In genomic region chr3:52440249-52440551, GRCh38 we compare ENCODE assay signal across 21 cellular contexts. TPM values are rescaled to one million over a fixed set of nuclear protein-coding genes. Genes with fewer than 3 reads are reported as not detected.
"Had no signal": no experiment of that assay in that cellular context is flagged by ENCODE, and none has a peak within 500 bp of the region (broad histone marks: within the 10 kb centered on the region; RNA-seq: fewer than 3 reads in every experiment).

No MANE protein-coding gene starts in this region.

- H3K4me3 Mint-ChIP-seq: activated CD4-positive, alpha-beta memory T cell treated with anti-CD3 and anti-CD28 coated beads for 36 hours; activated T-helper 1 cell treated with anti-CD3 and anti-CD28 coated beads, Interleukin-12 subunit alpha, Interleukin-12 subunit beta, Interleukin-2, Interleukin-4 antibody, amounts not matched to agents 30 ng/mL and 10 ng/mL and 1 ng/mL, durations not matched to agents 14 hours and 24 hours and 36 hours; effector memory CD8-positive, alpha-beta T cell; neural progenitor cell; stimulated activated naive CD8-positive, alpha-beta T cell treated with anti-CD3 and anti-CD28 coated beads, Interleukin-15, amount 100 ng/mL, for 72 hours; T-helper 1 cell treated with Interleukin-12 subunit alpha and Interleukin-12 subunit beta and Interleukin-4 antibody, amounts not matched to agents 30 μg/mL and 1 μg/mL, for 36 hours had no signal

- ATAC-seq: activated naive CD4-positive, alpha-beta T cell treated with anti-CD3 and anti-CD28 coated beads, Interleukin-2, amount 50 U/mL, for 72 hours; effector memory CD8-positive, alpha-beta T cell; gastrocnemius medialis; left cardiac atrium; stimulated activated naive CD8-positive, alpha-beta T cell treated with anti-CD3 and anti-CD28 coated beads, Interleukin-15, amount 100 ng/mL, for 72 hours had no signal

- H3K27me3 Mint-ChIP-seq: activated CD4-positive, alpha-beta memory T cell treated with anti-CD3 and anti-CD28 coated beads for 36 hours; stimulated activated naive CD8-positive, alpha-beta T cell treated with anti-CD3 and anti-CD28 coated beads, Interleukin-15, amount 100 ng/mL, for 72 hours had no signal

- H3K4me1 Mint-ChIP-seq: neural progenitor cell had no signal

- H3K9me3 Mint-ChIP-seq: activated CD4-positive, alpha-beta memory T cell treated with anti-CD3 and anti-CD28 coated beads for 36 hours; activated naive CD4-positive, alpha-beta T cell treated with anti-CD3 and anti-CD28 coated beads, Interleukin-2, amount 50 U/mL, for 72 hours; activated T-helper 1 cell treated with anti-CD3 and anti-CD28 coated beads, Interleukin-12 subunit alpha, Interleukin-12 subunit beta, Interleukin-2, Interleukin-4 antibody, amounts not matched to agents 30 ng/mL and 10 ng/mL and 1 ng/mL, durations not matched to agents 14 hours and 24 hours and 36 hours; effector memory CD8-positive, alpha-beta T cell; neural progenitor cell; stimulated activated naive CD8-positive, alpha-beta T cell treated with anti-CD3 and anti-CD28 coated beads, Interleukin-15, amount 100 ng/mL, for 72 hours; T-helper 1 cell treated with Interleukin-12 subunit alpha and Interleukin-12 subunit beta and Interleukin-4 antibody, amounts not matched to agents 30 μg/mL and 1 μg/mL, for 36 hours had no signal

- H3K27ac Mint-ChIP-seq: activated CD4-positive, alpha-beta memory T cell treated with anti-CD3 and anti-CD28 coated beads for 36 hours; activated T-helper 1 cell treated with anti-CD3 and anti-CD28 coated beads, Interleukin-12 subunit alpha, Interleukin-12 subunit beta, Interleukin-2, Interleukin-4 antibody, amounts not matched to agents 30 ng/mL and 10 ng/mL and 1 ng/mL, durations not matched to agents 14 hours and 24 hours and 36 hours; effector memory CD8-positive, alpha-beta T cell; neural progenitor cell; T-helper 1 cell treated with Interleukin-12 subunit alpha and Interleukin-12 subunit beta and Interleukin-4 antibody, amounts not matched to agents 30 μg/mL and 1 μg/mL, for 36 hours had no signal

- H3K27ac ChIP-seq: colonic mucosa, esophagus squamous epithelium, gastrocnemius medialis, neural progenitor cell, prostate gland, suprapubic skin, uterus had no signal

- H3K36me3 Mint-ChIP-seq: activated CD4-positive, alpha-beta memory T cell treated with anti-CD3 and anti-CD28 coated beads for 36 hours; activated naive CD4-positive, alpha-beta T cell treated with anti-CD3 and anti-CD28 coated beads, Interleukin-2, amount 50 U/mL, for 72 hours; neural progenitor cell had no signal

- DNase-seq: activated CD4-positive, alpha-beta memory T cell treated with anti-CD3 and anti-CD28 coated beads for 36 hours; activated CD4-positive, alpha-beta T cell treated with anti-CD3 and anti-CD28 coated beads for 4 hours; activated CD4-positive, CD25-positive, alpha-beta regulatory T cell; colonic mucosa; effector memory CD8-positive, alpha-beta T cell; esophagus squamous epithelium; gastrocnemius medialis; hypothalamus; left cardiac atrium; mesenchymal stem cell; stimulated activated CD4-positive, alpha-beta T cell treated with anti-CD3 and anti-CD28 coated beads, Interleukin-1b, Interleukin-23, amount 100 ng/mL, for 48 hours; stimulated activated naive CD8-positive, alpha-beta T cell treated with anti-CD3 and anti-CD28 coated beads, Interleukin-15, amount 100 ng/mL, for 72 hours; T1000; uterus had no signal

RNA-seq across cellular contexts. Expression of gene SEMA3G, which starts 4.7 kb away (rescaled TPM):
- total RNA-seq: osteocyte had no signal

RNA-seq across cellular contexts. Expression of gene TNNC1, which starts 13.6 kb away (rescaled TPM):
- total RNA-seq: osteocyte had no signal
